Comparison of ENCODE assay signal across 8 cellular contexts in genomic region chr2:95402370-95403203, GRCh38. TPM values are rescaled to one million over a fixed set of nuclear protein-coding genes. Genes with fewer than 3 reads are reported as not detected.
A peak's percentile ranks its signal among the peaks of the same experiment; 100 is the strongest.
DNase-seq lines count a peak whose midpoint lies in the region; ATAC-seq and TF ChIP-seq lines count a peak whose summit lies in the region.

Gene FAHD2A (plus strand): TSS chr2:95402708. CDS start chr2:95405559, 2,851 bp downstream.

- H3K4me3 ChIP-seq in LNCaP clone FGC (ENCODE audit: low read depth, low read length): peak within 1 kb of the TSS; percentile 98

- no peaks in the 10 kb centered on the region for H3K9me3 Mint-ChIP-seq in naive B cell
- no peaks in the 10 kb centered on the region for H3K9me3 Mint-ChIP-seq in stimulated activated memory B cell treated with anti-CD40 and anti-IgM and Interleukin-4, amounts not matched to agents 10 μg/mL and 1 μg/mL and 100 μg/mL, for 72 hours

- H3K27me3 Mint-ChIP-seq in naive B cell: no peaks in the 10 kb centered on the region
- no peaks in the 10 kb centered on the region for H3K27me3 Mint-ChIP-seq in stimulated activated memory B cell treated with anti-CD40 and anti-IgM and Interleukin-4, amounts not matched to agents 10 μg/mL and 1 μg/mL and 100 μg/mL, for 72 hours

- no peak for TF ChIP-seq CTCF in LNCaP clone FGC (IDR thresholded peaks at IDR 0.05; ENCODE audit: control insufficient read depth, extremely low read depth, insufficient read depth)

- DNase-seq in EH (ENCODE audit: low read depth): peak; percentile 92
- DNase-seq in H4 (ENCODE audit: low spot score): peak; percentile 80
- peak; percentile 43 for DNase-seq in LNCaP clone FGC (ENCODE audit: low read depth)
- peak; percentile 97 for DNase-seq in RPMI8226
- peak; percentile 83 to 85 for DNase-seq in activated T-helper 1 cell treated with anti-CD3 and anti-CD28 coated beads, Interleukin-2, amount 50 U/mL, for 16 hours (ENCODE audit: low read depth in 1 of 2, low spot score in 1 of 2)
- peak; percentile 82 for DNase-seq in fibroblast of gingiva (ENCODE audit: low read depth)
- peak; percentile 91 for DNase-seq in naive B cell

- peak; percentile 93 to 94 for ATAC-seq in naive B cell (ENCODE audit: low read depth in 2 of 2)
- ATAC-seq in stimulated activated memory B cell treated with anti-CD40 and anti-IgM and Interleukin-4, amounts not matched to agents 10 μg/mL and 1 μg/mL and 100 μg/mL, for 72 hours: peak; percentile 96

- peaks cover 18 to 29% (median 28%) of the 10 kb centered on the region in 3 donors for H3K4me1 Mint-ChIP-seq in naive B cell
- peaks cover 26% of the 10 kb centered on the region for H3K4me1 Mint-ChIP-seq in stimulated activated memory B cell treated with anti-CD40 and anti-IgM and Interleukin-4, amounts not matched to agents 10 μg/mL and 1 μg/mL and 100 μg/mL, for 72 hours

- H3K36me3 Mint-ChIP-seq in naive B cell: no peaks in the 10 kb centered on the region
- peaks cover 2% of the 10 kb centered on the region for H3K36me3 Mint-ChIP-seq in stimulated activated memory B cell treated with anti-CD40 and anti-IgM and Interleukin-4, amounts not matched to agents 10 μg/mL and 1 μg/mL and 100 μg/mL, for 72 hours

- peak within 1 kb of the TSS; percentile 96 to 99 (median 98) for H3K4me3 Mint-ChIP-seq in naive B cell
- H3K4me3 Mint-ChIP-seq in stimulated activated memory B cell treated with anti-CD40 and anti-IgM and Interleukin-4, amounts not matched to agents 10 μg/mL and 1 μg/mL and 100 μg/mL, for 72 hours: peak within 1 kb of the TSS; percentile 99

- H3K27ac Mint-ChIP-seq in naive B cell: peak within 1 kb of the TSS; percentile 89 to 99 (median 95)
- H3K27ac Mint-ChIP-seq in stimulated activated memory B cell treated with anti-CD40 and anti-IgM and Interleukin-4, amounts not matched to agents 10 μg/mL and 1 μg/mL and 100 μg/mL, for 72 hours: peak within 1 kb of the TSS; percentile 99

RNA-seq across cellular contexts. Expression of gene FAHD2A, which starts in this region (rescaled TPM):
- total RNA-seq in H4 (2014; rRNA removed; shearing (Covaris generic)): 15.5 and 19.4 TPM in 2 replicates
- 10 to 100 TPM in 4 of 6 donors, 1 to 10 TPM in 2; 6.7 to 29.3 (median 11.1) TPM for polyA plus RNA-seq in naive B cell (ENCODE audit: low read depth in 6 of 6)

Comparison
In these comparisons a context has a peak if more than half of its experiments do, and no peak if none do; other contexts are left out.
1. Peak in every context shown above with its lines: DNase-seq, ATAC-seq and H3K4me3 ChIP-seq.
2. DNase-seq: peak in every context shown above with its lines; median percentile 97 in RPMI8226; 92 in EH; 91 in naive B cell; 84 in activated T-helper 1 cell treated with anti-CD3 and anti-CD28 coated beads, Interleukin-2, amount 50 U/mL, for 16 hours; 82 in fibroblast of gingiva; 80 in H4; 43 in LNCaP clone FGC.